ENCODE assay signal across 10 cellular contexts in genomic region chr15:67549736-67550135, GRCh38.
"Had no signal": no experiment of that assay in that cellular context is flagged by ENCODE, and none has a peak within 500 bp of the region (broad histone marks: within the 10 kb centered on the region; RNA-seq: fewer than 3 reads in every experiment).

No MANE protein-coding gene starts in this region.

- H3K27ac ChIP-seq: parathyroid adenoma had no signal

- H3K27ac Mint-ChIP-seq: activated CD4-positive, alpha-beta memory T cell treated with anti-CD3 and anti-CD28 coated beads, Interleukin-2, amount 10 ng/mL, durations not matched to agents 7 days and 5 days; activated naive CD4-positive, alpha-beta T cell treated with anti-CD3 and anti-CD28 coated beads, Interleukin-2, amount 50 U/mL, for 24 hours; stimulated activated memory B cell treated with anti-CD40 and anti-IgM and Interleukin-4, amounts not matched to agents 10 μg/mL and 1 μg/mL and 100 μg/mL, for 72 hours; T-cell had no signal

- DNase-seq: activated CD4-positive, alpha-beta memory T cell treated with anti-CD3 and anti-CD28 coated beads, Interleukin-2, amount 10 ng/mL, durations not matched to agents 7 days and 5 days; activated effector memory CD4-positive, alpha-beta T cell treated with Interleukin-2 at 50 U/mL for 16 hours; activated T-cell treated with anti-CD3 and anti-CD28 coated beads, Interleukin-2, amount 50 U/mL, for 4 hours; glutamatergic neuron; T-cell; T-helper 9 cell had no signal

- ATAC-seq: activated T-cell treated with anti-CD3 and anti-CD28 coated beads, Interleukin-2, amount 50 U/mL, for 4 hours; esophagus mucosa; stimulated activated memory B cell treated with anti-CD40 and anti-IgM and Interleukin-4, amounts not matched to agents 10 μg/mL and 1 μg/mL and 100 μg/mL, for 72 hours; T-cell had no signal

- H3K27me3 Mint-ChIP-seq: activated CD4-positive, alpha-beta memory T cell treated with anti-CD3 and anti-CD28 coated beads, Interleukin-2, amount 10 ng/mL, durations not matched to agents 7 days and 5 days; activated naive CD4-positive, alpha-beta T cell treated with anti-CD3 and anti-CD28 coated beads, Interleukin-2, amount 50 U/mL, for 24 hours; stimulated activated memory B cell treated with anti-CD40 and anti-IgM and Interleukin-4, amounts not matched to agents 10 μg/mL and 1 μg/mL and 100 μg/mL, for 72 hours; T-cell had no signal

- H3K4me3 Mint-ChIP-seq: activated CD4-positive, alpha-beta memory T cell treated with anti-CD3 and anti-CD28 coated beads, Interleukin-2, amount 10 ng/mL, durations not matched to agents 7 days and 5 days; activated naive CD4-positive, alpha-beta T cell treated with anti-CD3 and anti-CD28 coated beads, Interleukin-2, amount 50 U/mL, for 24 hours; activated T-cell treated with anti-CD3 and anti-CD28 coated beads, Interleukin-2, amount 50 U/mL, for 4 hours; stimulated activated memory B cell treated with anti-CD40 and anti-IgM and Interleukin-4, amounts not matched to agents 10 μg/mL and 1 μg/mL and 100 μg/mL, for 72 hours; T-cell had no signal

- H3K9me3 Mint-ChIP-seq: activated CD4-positive, alpha-beta memory T cell treated with anti-CD3 and anti-CD28 coated beads, Interleukin-2, amount 10 ng/mL, durations not matched to agents 7 days and 5 days; activated naive CD4-positive, alpha-beta T cell treated with anti-CD3 and anti-CD28 coated beads, Interleukin-2, amount 50 U/mL, for 24 hours; activated T-cell treated with anti-CD3 and anti-CD28 coated beads, Interleukin-2, amount 50 U/mL, for 4 hours; stimulated activated memory B cell treated with anti-CD40 and anti-IgM and Interleukin-4, amounts not matched to agents 10 μg/mL and 1 μg/mL and 100 μg/mL, for 72 hours; T-cell had no signal
